Comparison of ENCODE assay signal across 22 cellular contexts in the genomic region with DNA sequence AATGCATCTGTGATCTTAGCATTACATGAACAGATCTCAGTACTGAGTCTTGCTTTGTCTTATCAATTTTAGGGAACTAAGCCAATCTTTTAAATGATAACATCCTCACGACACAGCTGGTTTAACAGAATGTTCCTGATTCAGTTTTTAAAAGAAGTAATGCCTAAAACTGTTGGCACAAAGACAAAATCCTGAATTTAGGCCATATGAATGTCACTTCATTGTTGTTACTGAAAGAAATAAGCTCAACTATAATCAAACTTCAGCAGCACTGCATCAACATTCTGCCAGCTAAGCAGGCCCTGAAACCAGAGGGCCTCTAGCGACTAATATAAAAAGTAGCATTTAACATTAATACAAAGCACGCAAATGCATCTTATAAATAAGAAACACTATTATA.
"Had no signal": no experiment of that assay in that cellular context is flagged by ENCODE, and none has a peak within 500 bp of the region (broad histone marks: within the 10 kb centered on the region; RNA-seq: fewer than 3 reads in every experiment).

No MANE protein-coding gene starts in this region.

- DNase-seq: activated CD4-positive, alpha-beta memory T cell treated with anti-CD3 and anti-CD28 coated beads, Interleukin-2, amount 10 ng/mL, durations not matched to agents 7 days and 5 days; activated CD4-positive, alpha-beta T cell treated with anti-CD3 and anti-CD28 coated beads, Interleukin-2, amount 10 ng/mL, durations not matched to agents 7 days and 5 days; activated CD4-positive, CD25-positive, alpha-beta regulatory T cell; activated gamma-delta T cell treated with Interleukin-2 at 50 U/mL for 16 hours; activated naive CD4-positive, alpha-beta T cell treated with anti-CD3 and anti-CD28 coated beads, Interleukin-2, amount 10 ng/mL, durations not matched to agents 7 days and 5 days; activated naive CD8-positive, alpha-beta T cell treated with anti-CD3 and anti-CD28 coated beads for 36 hours; activated T-cell treated with anti-CD3 and anti-CD28 coated beads, Interleukin-2, amount 50 U/mL, for 72 hours; brain microvascular endothelial cell; cerebellar nuclear complex; KG1; NCI-H1092; NCI-H1417; NCI-H2029; NCI-H345; NCI-H510A; NCI-H526 treated with DMSO at 0.1 percent for 48 hours; NCI-H82; RPMI8226; SJCRH30 had no signal

- H3K9me3 ChIP-seq: SJCRH30 had no signal

- H3K36me3 ChIP-seq: brain microvascular endothelial cell, cardiac muscle cell, SJCRH30 had no signal

- ATAC-seq: activated T-cell treated with anti-CD3 and anti-CD28 coated beads, Interleukin-2, amount 50 U/mL, for 72 hours; Right ventricle myocardium inferior; SK-N-SH treated with all-trans-retinoic acid at 6 μM for 48 hours had no signal

- H3K4me3 ChIP-seq: cardiac muscle cell, SJCRH30 had no signal

- H3K4me1 ChIP-seq: SJCRH30 had no signal
